Comparison of ENCODE assay signal across 8 cellular contexts in the genomic region with DNA sequence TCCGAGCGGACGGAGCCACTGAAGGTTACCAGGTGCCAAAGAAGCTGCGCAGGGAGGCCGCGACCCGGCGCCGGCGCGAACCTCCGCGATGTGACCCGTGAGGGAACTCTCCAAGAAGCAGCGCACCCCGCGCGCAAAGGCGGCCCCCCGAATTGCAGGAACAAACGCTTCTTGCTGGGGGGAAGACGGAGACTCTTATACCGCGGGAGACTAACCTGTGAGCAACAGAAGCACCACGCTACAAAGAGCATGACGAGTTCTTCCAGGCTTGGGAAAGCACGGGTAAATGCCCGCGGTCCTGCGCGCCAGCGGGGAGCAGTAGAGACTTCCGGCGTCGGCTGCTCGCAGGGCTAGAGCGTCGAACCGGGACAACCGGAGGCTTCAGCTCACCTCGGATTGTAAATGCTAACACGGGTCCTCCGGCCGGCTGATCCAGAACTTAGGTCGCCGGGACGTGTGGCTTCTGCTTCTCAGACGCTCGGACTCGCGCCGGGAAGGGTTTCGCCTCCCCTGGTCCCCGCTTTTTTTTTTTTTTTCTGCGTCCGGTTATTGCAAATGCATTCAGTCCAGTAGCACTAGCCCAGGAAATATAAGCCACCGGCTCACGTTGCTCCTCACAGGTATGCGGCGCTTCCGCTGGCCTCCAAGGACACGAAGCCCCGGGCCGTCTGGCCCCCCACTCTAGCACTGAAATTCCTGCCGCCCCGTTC. TPM values are rescaled to one million over a fixed set of nuclear protein-coding genes. Genes with fewer than 3 reads are reported as not detected.
DNase-seq lines count a peak whose midpoint lies in the region; ATAC-seq and TF ChIP-seq lines count a peak whose summit lies in the region.

A gene with protein sequence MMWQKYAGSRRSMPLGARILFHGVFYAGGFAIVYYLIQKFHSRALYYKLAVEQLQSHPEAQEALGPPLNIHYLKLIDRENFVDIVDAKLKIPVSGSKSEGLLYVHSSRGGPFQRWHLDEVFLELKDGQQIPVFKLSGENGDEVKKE (minus strand): TSS at position 310 of the 710 bp plus-strand sequence. CDS start 80,909 bp downstream, outside the sequence.

- H3K9me3 Mint-ChIP-seq in Caco-2 (ENCODE audit: unreplicated experiment) = no peaks in the 10 kb centered on the region
- H3K9me3 Mint-ChIP-seq in effector memory CD8-positive, alpha-beta T cell = no peaks in the 10 kb centered on the region
- no peaks in the 10 kb centered on the region for H3K9me3 Mint-ChIP-seq in memory B cell

- H3K9me3 ChIP-seq in Caco-2 = no peaks in the 10 kb centered on the region

- BruUV-seq in Caco-2 (replicated peaks; lab: Mats Ljungman, UMichigan) = no TSS peak

- peak; percentile 88 to 90 for DNase-seq in Caco-2
- DNase-seq in HT1080 (ENCODE audit: low read depth) = peak; percentile 91
- peak; percentile 78 to 82 for DNase-seq in NOMO-1 (lab: John Stamatoyannopoulos, UW; ENCODE audit: unreplicated experiment in 2 of 2)
- peak; percentile 60 to 69 for DNase-seq in activated CD8-positive, alpha-beta memory T cell treated with anti-CD3 and anti-CD28 coated beads for 4 hours (ENCODE audit: low read depth in 2 of 2)
- DNase-seq in effector memory CD8-positive, alpha-beta T cell = peak; percentile 69 to 76 (median 71)
- DNase-seq in memory B cell (ENCODE audit: low spot score in 2 of 2) = peak; percentile 73 to 77
- peak; percentile 65 for DNase-seq in stimulated activated CD8-positive, alpha-beta memory T cell treated with anti-CD3 and anti-CD28 coated beads, Interleukin-12 subunit alpha, Interleukin-12 subunit beta, amount 100 ng/mL, for 1 hour (ENCODE audit: low read depth)

- CTCF ChIA-PET in Caco-2 (lab: Charles Lee) = interaction anchor here (0.5 to 1.1 kb wide), 6 partner anchors 8 to 1107 kb away, joined by 3 to 13 read pairs (median 4); a partner anchor contains a TSS

- H3K36me3 Mint-ChIP-seq in Caco-2 (ENCODE audit: insufficient read depth, unreplicated experiment) = peaks cover 7% of the 10 kb centered on the region
- H3K36me3 Mint-ChIP-seq in effector memory CD8-positive, alpha-beta T cell (ENCODE audit: insufficient read depth) = peaks cover 3% of the 10 kb centered on the region
- peaks cover 2% of the 10 kb centered on the region for H3K36me3 Mint-ChIP-seq in memory B cell

- H3K27me3 ChIP-seq in Caco-2 (replicated peaks; ENCODE audit: control insufficient read depth, insufficient read depth, low read length) = no peaks in the 10 kb centered on the region

- H3K27ac Mint-ChIP-seq in Caco-2 (ENCODE audit: unreplicated experiment) (peak within 1 kb of the TSS; percentile 82), memory B cell (peak within 1 kb of the TSS; percentile 86)
- peak within 1 kb of the TSS; percentile 92 for H3K27ac Mint-ChIP-seq in effector memory CD8-positive, alpha-beta T cell

- intact Hi-C loops in Caco-2 (cut with micrococcal nuclease; ENCODE audit: unreplicated experiment) = loop anchor here (2.0 kb wide), 2 partner anchors 29 to 109 kb away; a partner anchor contains a TSS

- H3K27me3 Mint-ChIP-seq in Caco-2 (ENCODE audit: insufficient read depth, unreplicated experiment) (no peaks in the 10 kb centered on the region), memory B cell (no peaks in the 10 kb centered on the region)
- no peaks in the 10 kb centered on the region for H3K27me3 Mint-ChIP-seq in effector memory CD8-positive, alpha-beta T cell

- no peaks in the 10 kb centered on the region for H3K36me3 ChIP-seq in Caco-2 (ENCODE audit: control insufficient read depth, insufficient read depth, low read length)

- peak within 1 kb of the TSS; percentile 65 for H3K4me3 ChIP-seq in Caco-2 (ENCODE audit: low read depth, low read length)

- peak; percentile 65 for ATAC-seq in GM21360 (IDR thresholded peaks at IDR 0.05; ENCODE audit: unreplicated experiment)
- peak; percentile 93 for ATAC-seq in effector memory CD8-positive, alpha-beta T cell (replicated peaks)
- ATAC-seq in memory B cell (ENCODE audit: low read depth) = peak; percentile 91

- peak within 1 kb of the TSS; percentile 70 for H3K4me3 Mint-ChIP-seq in Caco-2 (ENCODE audit: unreplicated experiment)
- peak within 1 kb of the TSS; percentile 93 to 95 for H3K4me3 Mint-ChIP-seq in effector memory CD8-positive, alpha-beta T cell
- H3K4me3 Mint-ChIP-seq in memory B cell = peak within 1 kb of the TSS; percentile 95

- TF ChIP-seq CTCF in Caco-2 (IDR thresholded peaks at IDR 0.05; ENCODE audit: insufficient read depth in 1 of 2, low read depth in 1 of 2, low read length in 1 of 2, severe bottlenecking in 1 of 2, unreplicated experiment in 1 of 2) = no peak

- H3K4me1 Mint-ChIP-seq in Caco-2 (ENCODE audit: low read depth, unreplicated experiment) (no peaks in the 10 kb centered on the region), memory B cell (peaks cover 18% of the 10 kb centered on the region)
- peaks cover 21 to 32% of the 10 kb centered on the region in 2 donors for H3K4me1 Mint-ChIP-seq in effector memory CD8-positive, alpha-beta T cell (ENCODE audit: low read depth in 2 of 2)

- POLR2A ChIA-PET in Caco-2 (lab: Charles Lee) = interaction anchor here (0.7 to 1.0 kb wide), 5 partner anchors 9 to 243 kb away, joined by 3 to 7 read pairs (median 5); a partner anchor contains a TSS

- H3K4me1 ChIP-seq in Caco-2 = peaks cover 11% of the 10 kb centered on the region; the same call in 1 of the 2 replicates

RNA-seq across cellular contexts. Expression of the gene that starts here (rescaled TPM):
- 93.4 and 94.7 TPM in 2 replicates for total RNA-seq in Caco-2 (2022)
- 84.4 and 102 TPM in 2 replicates for total RNA-seq in HT1080 (2014; rRNA removed; shearing (Covaris generic))
- 140 and 152 TPM in 2 replicates for polyA plus RNA-seq in HT1080 (2015; cell fraction: cytosol; rRNA removed)
- 160 and 180 TPM in 2 replicates for polyA plus RNA-seq in HT1080 (2015; cell fraction: nucleus; rRNA removed)

Comparison
In these comparisons a context has a peak if more than half of its experiments do, and no peak if none do; other contexts are left out.
1. Peak in every context shown above with its lines: DNase-seq, ATAC-seq and H3K4me3 ChIP-seq.